ENCODE assay signal across 15 cellular contexts in the genomic region with DNA sequence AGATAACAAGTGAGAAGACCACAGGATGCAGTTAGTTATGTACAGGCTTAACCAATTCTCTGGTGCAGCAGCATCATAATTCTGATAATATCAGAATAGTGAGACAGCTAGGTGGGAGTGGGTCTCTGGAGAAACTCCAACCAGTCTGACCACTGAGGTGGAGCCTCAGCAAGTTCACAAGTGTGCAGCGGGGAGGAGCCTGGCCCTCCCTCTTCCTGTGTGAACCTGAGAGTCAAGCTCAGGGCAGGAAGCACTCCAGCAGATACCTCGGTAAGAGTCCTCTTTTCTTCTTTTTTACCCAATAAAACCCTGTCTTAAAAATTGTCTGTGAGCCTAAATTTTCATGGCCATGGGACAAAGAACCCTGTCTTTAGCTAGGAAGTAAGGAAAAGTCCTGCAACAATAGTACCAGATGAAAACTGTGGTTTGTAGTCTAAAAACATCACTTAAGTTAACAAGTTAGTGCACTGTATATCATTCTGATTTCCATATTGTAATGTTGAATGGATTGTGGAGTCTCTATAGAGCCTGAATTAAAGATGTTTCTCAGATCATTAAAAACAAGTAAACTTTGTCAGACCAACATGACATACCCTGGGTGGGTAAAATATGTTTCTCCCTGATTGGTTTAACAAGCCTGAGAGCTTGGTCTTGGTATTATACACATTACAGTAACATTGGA.
DNase-seq lines count a peak whose midpoint lies in the region; ATAC-seq and TF ChIP-seq lines count a peak whose summit lies in the region.
"Had no signal": no experiment of that assay in that cellular context is flagged by ENCODE, and none has a peak within 500 bp of the region (broad histone marks: within the 10 kb centered on the region; RNA-seq: fewer than 3 reads in every experiment).

No MANE protein-coding gene starts in this region.

- ATAC-seq in HG02642 (IDR thresholded peaks at IDR 0.05; ENCODE audit: poor library complexity, unreplicated experiment): peak; percentile 98
- peak; percentile 85 for ATAC-seq in HG03469 (IDR thresholded peaks at IDR 0.05; ENCODE audit: unreplicated experiment)
- no peak for ATAC-seq in PC-3
- ATAC-seq: gastroesophageal sphincter had no signal

- peak overlapping the region; percentile 27 for H2AFZ ChIP-seq in neural progenitor cell (replicated peaks)
- no peak overlapping the region for H2AFZ ChIP-seq in PC-3 (ENCODE audit: low read length)

- peaks cover 5% of the 10 kb centered on the region for H3K9me3 Mint-ChIP-seq in neural progenitor cell

- no peaks in the 10 kb centered on the region for H3K9me2 ChIP-seq in PC-3 (replicated peaks; ENCODE audit: low read length)

- H3K4me3 ChIP-seq in neural progenitor cell: no peak overlapping the region
- H3K4me3 ChIP-seq in PC-3 (ENCODE audit: low read length): no peak overlapping the region
- H3K4me3 ChIP-seq in dorsolateral prefrontal cortex: no peak overlapping the region
- H3K4me3 ChIP-seq: gastroesophageal sphincter, Peyer's patch had no signal

- DNase-seq in NK-92 treated with Interleukin-12 subunit alpha and Interleukin-12 subunit beta, amount 100 ng/mL, for 24 hours (lab: John Stamatoyannopoulos, UW): peak; percentile 66
- DNase-seq in NK-92 (lab: John Stamatoyannopoulos, UW; ENCODE audit: unreplicated experiment) (no peak), neural progenitor cell (ENCODE audit: low spot score) (no peak), GF-D8 (lab: John Stamatoyannopoulos, UW) (no peak), PC-3 (no peak), dorsolateral prefrontal cortex (no peak)
- DNase-seq: activated naive CD4-positive, alpha-beta T cell; DMS153; mammary epithelial cell; NCI-H187; Peyer's patch had no signal

- no peak for TF ChIP-seq CTCF in neural progenitor cell (IDR thresholded peaks at IDR 0.05)
- TF ChIP-seq CTCF in PC-3 (conservative IDR thresholded peaks at IDR 0.05; ENCODE audit: low read depth, low read length): no peak
- TF ChIP-seq CTCF in dorsolateral prefrontal cortex (IDR thresholded peaks at IDR 0.05 in 54 of 56, conservative IDR thresholded peaks at IDR 0.05 in 2 of 56; ENCODE audit: low read depth in 1 of 56, partially characterized antibody in 56 of 56): no peak

- H3K4me1 ChIP-seq in neural progenitor cell: peaks cover 4% of the 10 kb centered on the region
- no peaks in the 10 kb centered on the region for H3K4me1 ChIP-seq in PC-3 (ENCODE audit: insufficient read depth, low read length)
- H3K4me1 ChIP-seq: gastroesophageal sphincter, Peyer's patch had no signal

- CTCF ChIA-PET in PC-3 (lab: Charles Lee): no interaction called here

- POLR2A ChIA-PET in PC-3 (lab: Charles Lee; ENCODE audit: unreplicated experiment): no interaction called here

- H3K36me3 ChIP-seq in neural progenitor cell (no peaks in the 10 kb centered on the region), PC-3 (ENCODE audit: low read depth, low read length) (no peaks in the 10 kb centered on the region)
- H3K36me3 ChIP-seq: gastroesophageal sphincter, Peyer's patch had no signal

- H3K4me2 ChIP-seq in neural progenitor cell (no peak overlapping the region), PC-3 (ENCODE audit: low read length) (no peak overlapping the region)

- H3K4me1 Mint-ChIP-seq in neural progenitor cell: no peaks in the 10 kb centered on the region

- H3K36me3 Mint-ChIP-seq in neural progenitor cell: peaks cover 3% of the 10 kb centered on the region

- H3F3A ChIP-seq in neural progenitor cell (ENCODE audit: low read depth): no peaks in the 10 kb centered on the region
- H3F3A ChIP-seq in PC-3 (ENCODE audit: low read length, unreplicated experiment): no peaks in the 10 kb centered on the region

- no peaks in the 10 kb centered on the region for H4K20me1 ChIP-seq in neural progenitor cell (ENCODE audit: low read depth)
- no peaks in the 10 kb centered on the region for H4K20me1 ChIP-seq in PC-3 (ENCODE audit: low read length)

- H3K79me2 ChIP-seq in neural progenitor cell (ENCODE audit: low read depth) (no peaks in the 10 kb centered on the region), PC-3 (ENCODE audit: low read length) (no peaks in the 10 kb centered on the region)

- BruUV-seq in PC-3 (replicated peaks; lab: Mats Ljungman, UMichigan): no TSS peak

- H3K4me3 Mint-ChIP-seq in neural progenitor cell: no peak overlapping the region
- H3K4me3 Mint-ChIP-seq: dendritic cell treated with granulocyte-macrophage colony-stimulating factor and Interleukin-4, amounts not matched to agents 40 ng/mL and 50 ng/mL, for 4 days had no signal

- H3K27me3 ChIP-seq in neural progenitor cell: no peaks in the 10 kb centered on the region
- H3K27me3 ChIP-seq in PC-3 (ENCODE audit: low read length): peaks cover 7% of the 10 kb centered on the region
- no peaks in the 10 kb centered on the region for H3K27me3 ChIP-seq in dorsolateral prefrontal cortex
- H3K27me3 ChIP-seq: gastroesophageal sphincter, Peyer's patch had no signal

- no peaks in the 10 kb centered on the region for H3K27me3 Mint-ChIP-seq in neural progenitor cell (ENCODE audit: insufficient read depth, low read depth)
- H3K27me3 Mint-ChIP-seq: dendritic cell treated with granulocyte-macrophage colony-stimulating factor and Interleukin-4, amounts not matched to agents 40 ng/mL and 50 ng/mL, for 4 days had no signal

- intact Hi-C loops in PC-3 (cut with micrococcal nuclease) (no loop called here), dorsolateral prefrontal cortex (cut with DNase I) (no loop called here)

- H3K27ac ChIP-seq in neural progenitor cell (no peak overlapping the region), PC-3 (ENCODE audit: low read length) (no peak overlapping the region), dorsolateral prefrontal cortex (no peak overlapping the region)
- H3K27ac ChIP-seq: gastroesophageal sphincter, Peyer's patch had no signal

- H3K9me3 ChIP-seq in neural progenitor cell (ENCODE audit: low read depth): no peaks in the 10 kb centered on the region
- H3K9me3 ChIP-seq in PC-3 (ENCODE audit: low read length): no peaks in the 10 kb centered on the region
- H3K9me3 ChIP-seq: gastroesophageal sphincter, Peyer's patch had no signal

- no peak overlapping the region for H3K9ac ChIP-seq in neural progenitor cell
- H3K9ac ChIP-seq in PC-3 (ENCODE audit: low read length): no peak overlapping the region

- no peak overlapping the region for H3K27ac Mint-ChIP-seq in neural progenitor cell
- H3K27ac Mint-ChIP-seq: dendritic cell treated with granulocyte-macrophage colony-stimulating factor and Interleukin-4, amounts not matched to agents 40 ng/mL and 50 ng/mL, for 4 days had no signal
